Comparison of ENCODE assay signal across 13 cellular contexts in genomic region chr16:89004209-89004831, GRCh38. TPM values are rescaled to one million over a fixed set of nuclear protein-coding genes. Genes with fewer than 3 reads are reported as not detected.
DNase-seq lines count a peak whose midpoint lies in the region; ATAC-seq and TF ChIP-seq lines count a peak whose summit lies in the region.
"Had no signal": no experiment of that assay in that cellular context is flagged by ENCODE, and none has a peak within 500 bp of the region (broad histone marks: within the 10 kb centered on the region; RNA-seq: fewer than 3 reads in every experiment).

No MANE protein-coding gene starts in this region.

- ATAC-seq in GM19452 (IDR thresholded peaks at IDR 0.05; ENCODE audit: unreplicated experiment) = no peak

- H3K4me3 ChIP-seq in cardiac muscle cell (no peak overlapping the region), spleen (peak overlapping the region in 1 of 8 donors; percentile 1), MG63 (no peak overlapping the region)
- H3K4me3 ChIP-seq: esophagus muscularis mucosa, lung had no signal

- TF ChIP-seq CTCF in cardiac muscle cell (IDR thresholded peaks at IDR 0.05; ENCODE audit: low read depth, low read length) (no peak), spleen (IDR thresholded peaks at IDR 0.05 in 8 of 11, conservative IDR thresholded peaks at IDR 0.05 in 3 of 11) (no peak)

- no peaks in the 10 kb centered on the region for H3K9me3 ChIP-seq in cardiac muscle cell (ENCODE audit: low read depth)
- peaks cover 0 to 18% (median 12%) of the 10 kb centered on the region in 8 donors for H3K9me3 ChIP-seq in spleen
- H3K9me3 ChIP-seq in MG63 = no peaks in the 10 kb centered on the region

- H3K27ac ChIP-seq in cardiac muscle cell = peak overlapping the region; percentile 70
- peak overlapping the region in 4 of 8 donors; percentile 32 to 55 (median 42) for H3K27ac ChIP-seq in spleen
- H3K27ac ChIP-seq: esophagus muscularis mucosa had no signal

- WGBS in spleen, 5 donors = 12 to 20% (median 15%) methylated on average over 34 of the region's 34 CpGs

- H3K4me1 ChIP-seq in cardiac muscle cell (ENCODE audit: low read depth) (peaks cover 14% of the 10 kb centered on the region), spleen (peaks cover 5 to 32% (median 18%) of the 10 kb centered on the region in 6 donors)

- H3K27me3 ChIP-seq in cardiac muscle cell = peaks cover 8% of the 10 kb centered on the region
- H3K27me3 ChIP-seq in spleen (replicated peaks in 1 of 7) = peaks cover 0 to 65% (median 8%) of the 10 kb centered on the region in 7 donors
- H3K27me3 ChIP-seq in MG63 = peaks cover 2% of the 10 kb centered on the region

- DNase-seq in NCI-H748 (lab: John Stamatoyannopoulos, UW; ENCODE audit: unreplicated experiment) (peak; percentile 39), NCI-H748 treated with DMSO at 0.1 percent for 48 hours (lab: John Stamatoyannopoulos, UW) (no peak), NCI-H82 (lab: John Stamatoyannopoulos, UW) (peak; percentile 80), cardiac muscle cell (ENCODE audit: low read depth in 1 of 2, low spot score in 1 of 2) (peak; percentile 54 to 87), spleen (peak; percentile 85), MG63 (no peak)
- no peak for DNase-seq in NK-92 treated with Interleukin-12 subunit alpha and Interleukin-12 subunit beta, amount 100 ng/mL, for 24 hours (lab: John Stamatoyannopoulos, UW)
- DNase-seq: Karpas-422; stimulated activated naive CD4-positive, alpha-beta T cell treated with Interleukin-2 at 50 U/mL for 16 hours had no signal

- TF ChIP-seq POLR2A in spleen (IDR thresholded peaks at IDR 0.05) = no peak

- intact Hi-C loops in spleen (cut with DNase I; ENCODE audit: low total_unique reads) = no loop called here

- H3K36me3 ChIP-seq in cardiac muscle cell = no peaks in the 10 kb centered on the region
- H3K36me3 ChIP-seq in spleen = no peaks in the 10 kb centered on the region
- H3K36me3 ChIP-seq in MG63 = no peaks in the 10 kb centered on the region
- H3K36me3 ChIP-seq: esophagus muscularis mucosa had no signal

RNA-seq across cellular contexts. Expression of gene CBFA2T3, which starts 27.3 kb away (rescaled TPM):
- total RNA-seq in cardiac muscle cell = 0.21 and 0.69 TPM in 2 replicates
- polyA plus RNA-seq in cardiac muscle cell = 1.5 and 3.3 TPM in 2 replicates
- 10 to 100 TPM; 10.5 to 59.8 (median 56.3) TPM for total RNA-seq in spleen
- polyA plus RNA-seq in spleen = 10 to 100 TPM in 2 of 3 donors, 1 to 10 TPM in 1; 8.4 to 25.1 (median 14.3) TPM
- total RNA-seq in MG63 (2014; rRNA removed; shearing (Covaris generic); ENCODE audit: low replicate concordance) = not detected in 2 replicates
- polyA plus RNA-seq: AG04450 had no signal

Comparison
In these comparisons a context has a peak if more than half of its experiments do, and no peak if none do; other contexts are left out.
1. DNase-seq: peak in NCI-H748 (single experiment), NCI-H82 (single experiment), cardiac muscle cell (2 of 2) and spleen (single experiment); none in NCI-H748 treated with DMSO at 0.1 percent for 48 hours (single experiment), MG63 (single experiment) and NK-92 treated with Interleukin-12 subunit alpha and Interleukin-12 subunit beta, amount 100 ng/mL, for 24 hours (single experiment).